32 cellular contexts compared by ENCODE assay signal in genomic region chr1:183678819-183679218, GRCh38. TPM values are rescaled to one million over a fixed set of nuclear protein-coding genes. Genes with fewer than 3 reads are reported as not detected.
"Had no signal": no experiment of that assay in that cellular context is flagged by ENCODE, and none has a peak within 500 bp of the region (broad histone marks: within the 10 kb centered on the region; RNA-seq: fewer than 3 reads in every experiment).

No MANE protein-coding gene starts in this region.

- H3K27ac ChIP-seq: colonic mucosa, coronary artery, dorsolateral prefrontal cortex, epithelial cell of prostate, esophagus muscularis mucosa, esophagus squamous epithelium, foreskin keratinocyte, gastrocnemius medialis, gastroesophageal sphincter, heart right ventricle had no signal

- H3K36me3 ChIP-seq: colonic mucosa, esophagus muscularis mucosa, esophagus squamous epithelium, gastrocnemius medialis, gastroesophageal sphincter, heart left ventricle, heart right ventricle had no signal

- DNase-seq: colonic mucosa; cortex of kidney; dermis blood vessel endothelial cell; dorsolateral prefrontal cortex; effector CD4-positive, alpha-beta T cell; effector CD8-positive, alpha-beta T cell; effector memory CD4-positive, alpha-beta T cell; effector memory CD8-positive, alpha-beta T cell; endodermal cell; erythroblast; esophagus squamous epithelium; foreskin fibroblast; foreskin keratinocyte; foreskin melanocyte; gastrocnemius medialis; glutamatergic neuron; head of caudate nucleus; heart left ventricle; heart right ventricle had no signal

- H3K4me1 ChIP-seq: colonic mucosa, foreskin keratinocyte, gastrocnemius medialis had no signal

- H3K4me3 ChIP-seq: colonic mucosa, coronary artery, dorsolateral prefrontal cortex, esophagus muscularis mucosa, esophagus squamous epithelium, gastrocnemius medialis, gastroesophageal sphincter, heart left ventricle, heart right ventricle had no signal

- H3K27me3 ChIP-seq: colonic mucosa, dorsolateral prefrontal cortex, esophagus muscularis mucosa, esophagus squamous epithelium, gastrocnemius medialis, gastroesophageal sphincter, heart left ventricle, heart right ventricle had no signal

- H3K9me3 ChIP-seq: colonic mucosa, esophagus muscularis mucosa, esophagus squamous epithelium, gastrocnemius medialis, gastroesophageal sphincter had no signal

- ATAC-seq: effector memory CD8-positive, alpha-beta T cell; esophagus mucosa; foreskin keratinocyte; gastrocnemius medialis; gastroesophageal sphincter had no signal

RNA-seq across cellular contexts. Expression of gene APOBEC4, which starts 25.7 kb away (rescaled TPM):
- total RNA-seq: colonic mucosa, dermis blood vessel endothelial cell, dermis microvascular lymphatic vessel endothelial cell, dorsolateral prefrontal cortex, endodermal cell, endothelial cell of umbilical vein, epithelial cell of proximal tubule, esophagus mucosa, esophagus muscularis mucosa, esophagus squamous epithelium, fibroblast of lung, fibroblast of villous mesenchyme, foreskin keratinocyte, frontal cortex, gastrocnemius medialis, gastroesophageal sphincter, glomerular endothelial cell, heart left ventricle, heart right ventricle had no signal
- polyA plus RNA-seq: endothelial cell of umbilical vein, esophagus, fibroblast of lung, foreskin keratinocyte, heart right ventricle had no signal
